ENCODE assay signal across 10 cellular contexts in the genomic region with DNA sequence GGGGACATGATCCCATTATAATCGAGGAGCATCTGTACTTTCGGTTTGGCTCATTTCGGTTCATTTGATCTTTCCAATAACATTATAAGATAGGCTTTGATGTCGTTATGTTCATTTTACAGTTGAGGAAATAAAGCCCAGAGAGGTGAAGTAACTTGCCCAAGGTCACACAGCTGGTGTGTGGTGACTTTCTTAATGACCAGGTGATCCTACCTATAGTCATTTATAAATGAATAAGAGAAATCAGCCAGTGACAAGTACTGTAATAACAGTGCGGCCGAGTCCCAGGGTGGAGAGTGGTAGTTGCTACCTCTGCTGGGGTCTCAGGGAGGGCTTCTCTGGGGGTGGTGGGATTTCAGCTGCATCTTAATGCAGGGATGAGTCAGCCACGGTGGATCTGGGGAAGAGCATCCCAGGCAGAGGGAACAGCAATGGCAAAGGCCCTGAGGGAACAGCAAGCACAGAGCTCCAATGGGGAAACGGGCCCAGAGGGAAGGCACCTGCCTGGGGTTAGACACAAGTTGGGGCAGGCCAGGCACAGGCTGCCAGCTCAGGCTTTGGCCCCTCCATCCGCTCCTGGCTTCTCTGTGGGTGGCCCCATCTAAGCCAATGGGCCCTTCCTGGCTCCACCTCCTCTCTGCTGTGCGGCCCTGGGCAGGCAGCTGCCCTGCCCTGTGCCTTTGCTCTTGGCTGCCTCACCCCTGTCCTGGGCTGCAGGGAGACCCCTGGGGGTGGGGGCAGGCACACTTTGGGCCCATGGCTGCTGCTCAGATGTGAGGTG. TPM values are rescaled to one million over a fixed set of nuclear protein-coding genes. Genes with fewer than 3 reads are reported as not detected.
DNase-seq lines count a peak whose midpoint lies in the region; ATAC-seq and TF ChIP-seq lines count a peak whose summit lies in the region.
"Had no signal": no experiment of that assay in that cellular context is flagged by ENCODE, and none has a peak within 500 bp of the region (broad histone marks: within the 10 kb centered on the region; RNA-seq: fewer than 3 reads in every experiment).

No MANE protein-coding gene starts in this region.

- H3K4me1 Mint-ChIP-seq in Caco-2 (ENCODE audit: low read depth, unreplicated experiment): peaks cover 32% of the 10 kb centered on the region
- peaks cover 42% of the 10 kb centered on the region for H3K4me1 Mint-ChIP-seq in activated B cell treated with CpG ODN at 0.5 μM for 24 hours

- POLR2A ChIA-PET in Caco-2 (lab: Charles Lee): no interaction called here
- POLR2A ChIA-PET in activated B cell treated with CpG ODN at 0.5 μM for 24 hours (lab: Charles Lee): interaction anchor here (0.6 kb wide), 1 partner anchor 526 kb away, joined by 6 read pairs; no protein-coding TSS in a partner anchor

- WGBS in gastroesophageal sphincter (ENCODE audit: low coverage in 1 of 2), 2 donors: 68 to 91% methylated on average over 4 to 5 of the region's 10 CpGs
- no CpG with 5 or more reads among the region's 10 CpGs for WGBS in neuronal stem cell (ENCODE audit: extremely low coverage in 2 of 2, insufficient read length in 2 of 2, insufficient replicate concordance in 1 of 2), 2 donors

- DNase-seq in Caco-2 (no peak), activated B cell treated with CpG ODN at 0.5 μM for 24 hours (no peak), neuronal stem cell (ENCODE audit: low spot score) (no peak), T-helper 1 cell (no peak), GM20000 (ENCODE audit: low spot score) (no peak)
- no peak for DNase-seq in effector memory CD4-positive, alpha-beta T cell
- DNase-seq: NCI-H748 treated with DMSO at 0.1 percent for 48 hours, spleen had no signal

- peak overlapping the region; percentile 74 for H3K4me3 Mint-ChIP-seq in Caco-2 (ENCODE audit: unreplicated experiment)
- H3K4me3 Mint-ChIP-seq in activated B cell treated with CpG ODN at 0.5 μM for 24 hours: peak overlapping the region; percentile 61

- H2BK12ac ChIP-seq in neuronal stem cell (ENCODE audit: low read length): no peak overlapping the region

- TF ChIP-seq POLR2A in gastroesophageal sphincter (IDR thresholded peaks at IDR 0.05): no peak

- H3K79me1 ChIP-seq in neuronal stem cell (ENCODE audit: low read depth, low read length): no peaks in the 10 kb centered on the region

- H3K36me3 ChIP-seq in Caco-2 (ENCODE audit: control insufficient read depth, insufficient read depth, low read length) (no peaks in the 10 kb centered on the region), gastroesophageal sphincter (no peaks in the 10 kb centered on the region), neuronal stem cell (replicated peaks in 1 of 2; ENCODE audit: control insufficient read depth in 2 of 2, insufficient read depth in 2 of 2, low read length in 2 of 2) (no peaks in the 10 kb centered on the region)
- no peaks in the 10 kb centered on the region for H3K36me3 ChIP-seq in effector memory CD4-positive, alpha-beta T cell (ENCODE audit: control insufficient read depth, insufficient read depth, low read length)
- H3K36me3 ChIP-seq: spleen had no signal

- peak overlapping the region; percentile 90 for H2AK5ac ChIP-seq in neuronal stem cell (ENCODE audit: low read depth, low read length)

- peak overlapping the region in 3 of 4 donors; percentile 76 to 80 (median 79) for H3K27ac ChIP-seq in gastroesophageal sphincter
- H3K27ac ChIP-seq in neuronal stem cell (replicated peaks; ENCODE audit: low read length): no peak overlapping the region
- no peak overlapping the region for H3K27ac ChIP-seq in effector memory CD4-positive, alpha-beta T cell (ENCODE audit: insufficient read depth, low read length, poor library complexity, severe bottlenecking)
- H3K27ac ChIP-seq: spleen had no signal

- H3K27ac Mint-ChIP-seq in Caco-2 (ENCODE audit: unreplicated experiment) (peak overlapping the region; percentile 73), activated B cell treated with CpG ODN at 0.5 μM for 24 hours (no peak overlapping the region)

- H3K14ac ChIP-seq in neuronal stem cell (ENCODE audit: low read length): peak overlapping the region; percentile 67

- H2BK15ac ChIP-seq in neuronal stem cell (ENCODE audit: low read length): peak overlapping the region; percentile 95

- no TSS peak for BruUV-seq in Caco-2 (replicated peaks; lab: Mats Ljungman, UMichigan)

- H3K4me2 ChIP-seq in neuronal stem cell (ENCODE audit: insufficient read depth, low read length, poor library complexity, severe bottlenecking): no peak overlapping the region

- TF ChIP-seq CTCF in Caco-2 (IDR thresholded peaks at IDR 0.05; ENCODE audit: insufficient read depth in 1 of 2, low read depth in 1 of 2, low read length in 1 of 2, severe bottlenecking in 1 of 2, unreplicated experiment in 1 of 2) (no peak), activated B cell treated with CpG ODN at 0.5 μM for 24 hours (IDR thresholded peaks at IDR 0.05) (no peak), gastroesophageal sphincter (IDR thresholded peaks at IDR 0.05) (no peak), GM20000 (IDR thresholded peaks at IDR 0.05; ENCODE audit: extremely low read depth, missing control alignments) (no peak)

- H3K9me3 Mint-ChIP-seq in Caco-2 (ENCODE audit: unreplicated experiment): no peaks in the 10 kb centered on the region
- H3K9me3 Mint-ChIP-seq in activated B cell treated with CpG ODN at 0.5 μM for 24 hours: no peaks in the 10 kb centered on the region

- H3K18ac ChIP-seq in neuronal stem cell (ENCODE audit: low read length): peak overlapping the region; percentile 82

- H3K36me3 Mint-ChIP-seq in Caco-2 (ENCODE audit: insufficient read depth, unreplicated experiment): peaks cover 6% of the 10 kb centered on the region
- H3K36me3 Mint-ChIP-seq in activated B cell treated with CpG ODN at 0.5 μM for 24 hours (ENCODE audit: low read depth): no peaks in the 10 kb centered on the region

- CTCF ChIA-PET in Caco-2 (lab: Charles Lee) (interaction anchor here (1.1 kb wide), 1 partner anchor 51 kb away, joined by 3 read pairs; no protein-coding TSS in a partner anchor), activated B cell treated with CpG ODN at 0.5 μM for 24 hours (lab: Charles Lee) (no interaction called here)

- no peaks in the 10 kb centered on the region for H3K9me3 ChIP-seq in Caco-2
- H3K9me3 ChIP-seq in gastroesophageal sphincter: no peaks in the 10 kb centered on the region
- H3K9me3 ChIP-seq in neuronal stem cell (replicated peaks in 1 of 2; ENCODE audit: control insufficient read depth in 2 of 2, insufficient read depth in 1 of 2, low read depth in 1 of 2, low read length in 2 of 2): peaks cover 0 to 2% of the 10 kb centered on the region in 2 donors
- no peaks in the 10 kb centered on the region for H3K9me3 ChIP-seq in effector memory CD4-positive, alpha-beta T cell (ENCODE audit: control insufficient read depth, low read length)
- H3K9me3 ChIP-seq: spleen had no signal

- no peak overlapping the region for H2AFZ ChIP-seq in neuronal stem cell (ENCODE audit: low read length)

- H2BK120ac ChIP-seq in neuronal stem cell (ENCODE audit: low read depth, low read length): peak overlapping the region; percentile 81

- no peak overlapping the region for H3K4ac ChIP-seq in neuronal stem cell (ENCODE audit: low read length)

- H2BK5ac ChIP-seq in neuronal stem cell (ENCODE audit: low read length): peak overlapping the region; percentile 72

- H4K91ac ChIP-seq in neuronal stem cell (ENCODE audit: low read depth, low read length, poor library complexity): no peak overlapping the region

- no peak overlapping the region for H4K8ac ChIP-seq in neuronal stem cell (ENCODE audit: low read depth, low read length)

- H3K9ac ChIP-seq in neuronal stem cell (ENCODE audit: low read depth, low read length, poor library complexity): no peak overlapping the region

- no peaks in the 10 kb centered on the region for H3K27me3 ChIP-seq in Caco-2 (replicated peaks; ENCODE audit: control insufficient read depth, insufficient read depth, low read length)
- peaks cover 61% of the 10 kb centered on the region for H3K27me3 ChIP-seq in gastroesophageal sphincter
- peaks cover 0 to 30% (median 23%) of the 10 kb centered on the region in 3 experiments for H3K27me3 ChIP-seq in neuronal stem cell (ENCODE audit: control insufficient read depth in 3 of 3, insufficient read depth in 3 of 3, low read depth in 1 of 3, low read length in 3 of 3)
- H3K27me3 ChIP-seq in effector memory CD4-positive, alpha-beta T cell (replicated peaks; ENCODE audit: control insufficient read depth, insufficient read depth, low read length, poor library complexity, severe bottlenecking): peaks cover 8% of the 10 kb centered on the region

- no peak for TF ChIP-seq EP300 in gastroesophageal sphincter (IDR thresholded peaks at IDR 0.05)

- intact Hi-C loops in Caco-2 (cut with micrococcal nuclease; ENCODE audit: unreplicated experiment): loop anchor here (1.0 to 5.0 kb wide), 3 partner anchors 40 to 76 kb away; no protein-coding TSS in a partner anchor
- intact Hi-C loops in activated B cell treated with CpG ODN at 0.5 μM for 24 hours (cut with micrococcal nuclease): loop anchor here (2.0 kb wide), 1 partner anchor 67 kb away; a partner anchor contains a TSS

- no peak overlapping the region for H3K23ac ChIP-seq in neuronal stem cell (ENCODE audit: low read depth, low read length, poor library complexity)

- H3K27me3 Mint-ChIP-seq in Caco-2 (ENCODE audit: insufficient read depth, unreplicated experiment): no peaks in the 10 kb centered on the region
- H3K27me3 Mint-ChIP-seq in activated B cell treated with CpG ODN at 0.5 μM for 24 hours: peaks cover 18% of the 10 kb centered on the region

- H3K4me1 ChIP-seq in Caco-2 (peaks cover 24% of the 10 kb centered on the region), gastroesophageal sphincter (peaks cover 0 to 60% (median 16%) of the 10 kb centered on the region in 3 donors), neuronal stem cell (ENCODE audit: control insufficient read depth in 2 of 2, insufficient read depth in 1 of 2, low read depth in 1 of 2, low read length in 2 of 2) (peaks cover 9 to 15% of the 10 kb centered on the region in 2 donors)
- no peaks in the 10 kb centered on the region for H3K4me1 ChIP-seq in effector memory CD4-positive, alpha-beta T cell (ENCODE audit: control insufficient read depth, insufficient read depth, low read length, poor library complexity, severe bottlenecking)

- ATAC-seq in activated B cell treated with CpG ODN at 0.5 μM for 24 hours (ENCODE audit: low read depth) (no peak), gastroesophageal sphincter (no peak), HG03521 (IDR thresholded peaks at IDR 0.05; ENCODE audit: unreplicated experiment) (no peak)

- H3K4me3 ChIP-seq in Caco-2 (ENCODE audit: low read depth, low read length) (no peak overlapping the region), gastroesophageal sphincter (no peak overlapping the region), neuronal stem cell (ENCODE audit: low read length in 2 of 2) (no peak overlapping the region)
- no peak overlapping the region for H3K4me3 ChIP-seq in effector memory CD4-positive, alpha-beta T cell (ENCODE audit: insufficient read depth, low read depth, low read length, poor library complexity, severe bottlenecking)

RNA-seq across cellular contexts. Expression of a gene that starts 1.1 kb away (rescaled TPM):
- 36.7 and 48.8 TPM in 2 replicates for total RNA-seq in Caco-2 (2022)
- 1.3 and 1.6 TPM in 2 replicates for total RNA-seq in activated B cell treated with CpG ODN at 0.5 μM for 24 hours
- total RNA-seq in gastroesophageal sphincter: 100 to 1,000 TPM in 3 of 4 donors, 10 to 100 TPM in 1; 85.9 to 187 (median 117) TPM
- polyA plus RNA-seq in neuronal stem cell (2013, experiment 1 of 2): 12.1 TPM
- 12.3 TPM for polyA plus RNA-seq in neuronal stem cell (2013, experiment 2 of 2)

Comparison
In these comparisons a context has a peak if more than half of its experiments do, and no peak if none do; other contexts are left out.
1. H3K27ac ChIP-seq: peak in gastroesophageal sphincter (3 of 4); none in neuronal stem cell (single experiment) and effector memory CD4-positive, alpha-beta T cell (single experiment).
2. RNA of a gene that starts 1.1 kb away (total RNA-seq): 85.9 to 187 TPM in gastroesophageal sphincter and 36.7 to 48.8 TPM in Caco-2; 1.3 to 1.6 TPM in activated B cell treated with CpG ODN at 0.5 μM for 24 hours; every median in the first group is over 10 times any median in the second.